10 cellular contexts compared by ENCODE assay signal in the genomic region with DNA sequence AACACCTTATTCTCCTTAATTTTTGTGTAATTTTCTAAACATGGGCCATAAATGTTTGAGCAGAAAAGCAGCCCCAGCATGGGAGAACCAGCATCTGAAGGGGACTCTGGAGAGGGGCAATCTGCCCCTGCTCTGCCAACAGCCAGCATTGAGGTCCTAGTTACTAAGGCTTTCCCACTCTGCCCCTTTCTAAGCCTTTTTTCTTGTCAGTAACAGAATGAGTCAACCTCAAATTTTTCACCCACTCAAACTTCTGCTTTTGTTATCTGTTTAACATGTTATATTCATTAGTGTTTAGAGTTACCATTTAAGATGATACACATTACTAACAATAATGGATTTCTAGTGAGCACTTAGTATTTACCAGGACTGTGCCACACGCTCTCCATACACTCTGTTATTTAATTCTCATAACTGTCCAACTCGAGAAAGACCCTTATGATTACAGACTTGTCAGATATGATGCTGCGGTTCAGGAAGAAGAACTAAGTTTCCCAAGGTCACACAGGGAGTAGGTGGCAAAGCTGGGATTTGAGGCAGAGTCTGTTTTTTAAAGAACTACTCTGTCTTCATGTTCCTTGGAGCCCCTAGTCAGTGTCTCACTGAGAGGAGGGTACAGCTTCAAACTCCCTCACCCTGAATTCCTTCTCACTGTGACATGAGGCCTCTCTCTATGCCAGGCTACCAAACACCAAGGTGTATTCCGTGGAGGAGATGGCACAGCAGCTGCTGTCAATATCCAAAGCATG. TPM values are rescaled to one million over a fixed set of nuclear protein-coding genes. Genes with fewer than 3 reads are reported as not detected.
DNase-seq lines count a peak whose midpoint lies in the region; ATAC-seq and TF ChIP-seq lines count a peak whose summit lies in the region.
"Had no signal": no experiment of that assay in that cellular context is flagged by ENCODE, and none has a peak within 500 bp of the region (broad histone marks: within the 10 kb centered on the region; RNA-seq: fewer than 3 reads in every experiment).

No MANE protein-coding gene starts in this region.

- no peak overlapping the region for H3K4me3 Mint-ChIP-seq in stimulated activated effector memory CD8-positive, alpha-beta T cell treated with anti-CD3 and anti-CD28 coated beads, Interleukin-12 subunit alpha, Interleukin-12 subunit beta, amount 100 ng/mL, for 72 hours
- H3K4me3 Mint-ChIP-seq: endodermal cell had no signal

- H3K4me2 ChIP-seq in PC-9: no peak overlapping the region

- DNase-seq in stimulated activated effector memory CD8-positive, alpha-beta T cell treated with anti-CD3 and anti-CD28 coated beads, Interleukin-12 subunit alpha, Interleukin-12 subunit beta, amount 100 ng/mL, for 72 hours (ENCODE audit: low spot score in 2 of 2): no peak
- DNase-seq in PC-9 (no peak), NCI-H345 treated with DMSO at 0.1 percent for 48 hours (lab: John Stamatoyannopoulos, UW; ENCODE audit: unreplicated experiment) (no peak), AML-193 (lab: John Stamatoyannopoulos, UW) (no peak)
- DNase-seq: endodermal cell, GF-D8, NCI-H2171 treated with DMSO at 0.1 percent for 48 hours had no signal

- CTCF ChIA-PET in PC-9 (lab: Charles Lee): no interaction called here

- H3F3A ChIP-seq in PC-9 (ENCODE audit: insufficient read depth, low read depth): no peaks in the 10 kb centered on the region

- no peak overlapping the region for H3K27ac ChIP-seq in PC-9

- no peaks in the 10 kb centered on the region for H3K36me3 Mint-ChIP-seq in stimulated activated effector memory CD8-positive, alpha-beta T cell treated with anti-CD3 and anti-CD28 coated beads, Interleukin-12 subunit alpha, Interleukin-12 subunit beta, amount 100 ng/mL, for 72 hours

- no peaks in the 10 kb centered on the region for H3K9me2 ChIP-seq in PC-9 (ENCODE audit: insufficient read depth)

- no peaks in the 10 kb centered on the region for H3K36me3 ChIP-seq in PC-9 (ENCODE audit: low read depth)

- H2AFZ ChIP-seq in PC-9: no peak overlapping the region

- no peaks in the 10 kb centered on the region for H3K4me1 ChIP-seq in PC-9 (replicated peaks; ENCODE audit: insufficient read depth)

- 0 out of 2 replicates have a peak, but pooled peaks cover 4% of the 10 kb centered on the region for H3K27me3 ChIP-seq in PC-9 (ENCODE audit: insufficient read depth, low read depth)

- no peak for TF ChIP-seq CTCF in PC-9 (conservative IDR thresholded peaks at IDR 0.05)

- POLR2A ChIA-PET in PC-9 (lab: Charles Lee; ENCODE audit: unreplicated experiment): no interaction called here

- H3K9me3 Mint-ChIP-seq in stimulated activated effector memory CD8-positive, alpha-beta T cell treated with anti-CD3 and anti-CD28 coated beads, Interleukin-12 subunit alpha, Interleukin-12 subunit beta, amount 100 ng/mL, for 72 hours: no peaks in the 10 kb centered on the region
- H3K9me3 Mint-ChIP-seq: endodermal cell had no signal

- intact Hi-C loops in PC-9 (cut with micrococcal nuclease; ENCODE audit: unreplicated experiment): no loop called here

- H3K4me1 Mint-ChIP-seq in stimulated activated effector memory CD8-positive, alpha-beta T cell treated with anti-CD3 and anti-CD28 coated beads, Interleukin-12 subunit alpha, Interleukin-12 subunit beta, amount 100 ng/mL, for 72 hours: peaks cover 12% of the 10 kb centered on the region
- H3K4me1 Mint-ChIP-seq: endodermal cell had no signal

- ATAC-seq in GM19035 (IDR thresholded peaks at IDR 0.05; ENCODE audit: unreplicated experiment) (peak; percentile 78), HG02610 (IDR thresholded peaks at IDR 0.05; ENCODE audit: unreplicated experiment) (peak; percentile 63), HG03460 (IDR thresholded peaks at IDR 0.05; ENCODE audit: unreplicated experiment) (peak; percentile 64)
- peak; percentile 60 for ATAC-seq in stimulated activated effector memory CD8-positive, alpha-beta T cell treated with anti-CD3 and anti-CD28 coated beads, Interleukin-12 subunit alpha, Interleukin-12 subunit beta, amount 100 ng/mL, for 72 hours

- H3K9me3 ChIP-seq in PC-9 (ENCODE audit: insufficient read depth, low read depth): no peaks in the 10 kb centered on the region

- no peak overlapping the region for H3K27ac Mint-ChIP-seq in stimulated activated effector memory CD8-positive, alpha-beta T cell treated with anti-CD3 and anti-CD28 coated beads, Interleukin-12 subunit alpha, Interleukin-12 subunit beta, amount 100 ng/mL, for 72 hours
- H3K27ac Mint-ChIP-seq: endodermal cell had no signal

- no peaks in the 10 kb centered on the region for H3K79me2 ChIP-seq in PC-9 (ENCODE audit: low read depth)

- H3K4me3 ChIP-seq in PC-9: no peak overlapping the region

- no TSS peak for BruUV-seq in PC-9 (replicated peaks; lab: Mats Ljungman, UMichigan)

- H4K20me1 ChIP-seq in PC-9 (ENCODE audit: insufficient read depth): no peaks in the 10 kb centered on the region

RNA-seq across cellular contexts. Expression of a gene that starts 19.9 kb away (rescaled TPM):
- 2.1 and 4.2 TPM in 2 replicates for total RNA-seq in PC-9 (2021)
